ENCODE assay signal across 13 cellular contexts in genomic region chr4:83124079-83124780, GRCh38. TPM values are rescaled to one million over a fixed set of nuclear protein-coding genes. Genes with fewer than 3 reads are reported as not detected.
DNase-seq lines count a peak whose midpoint lies in the region; ATAC-seq and TF ChIP-seq lines count a peak whose summit lies in the region.
"Had no signal": no experiment of that assay in that cellular context is flagged by ENCODE, and none has a peak within 500 bp of the region (broad histone marks: within the 10 kb centered on the region; RNA-seq: fewer than 3 reads in every experiment).

No MANE protein-coding gene starts in this region.

- no peaks in the 10 kb centered on the region for H3K27me3 ChIP-seq in psoas muscle (ENCODE audit: insufficient read depth in 3 of 3, low read length in 2 of 3)
- H3K27me3 ChIP-seq: thyroid gland had no signal

- H3K4me3 ChIP-seq in psoas muscle, result no peak overlapping the region
- H3K4me3 ChIP-seq: thyroid gland had no signal

- intact Hi-C loops in left ventricle myocardium superior (cut with micrococcal nuclease) (no loop called here), psoas muscle (cut with DNase I) (no loop called here)

- DNase-seq in EH (ENCODE audit: low read depth) (peak; percentile 25), NAMALWA (ENCODE audit: low spot score) (peak; percentile 70), left ventricle myocardium superior (no peak), NCI-H2029 (lab: John Stamatoyannopoulos, UW) (no peak), psoas muscle (no peak)
- DNase-seq in activated naive CD4-positive, alpha-beta T cell (lab: John Stamatoyannopoulos, UW), result no peak
- DNase-seq in stimulated activated CD4-positive, alpha-beta T cell treated with anti-CD3 and anti-CD28 coated beads, Interleukin-4, amount 100 ng/mL, for 1 hour, result no peak
- DNase-seq: naive thymus-derived CD8-positive, alpha-beta T cell; NCI-H1436 treated with DMSO at 0.1 percent for 48 hours; thyroid gland had no signal

- 70 to 78% (median 73%) methylated on average over 10 of the region's 10 CpGs for WGBS in psoas muscle, 3 donors

- TF ChIP-seq CTCF in psoas muscle (IDR thresholded peaks at IDR 0.05), result no peak

- no peaks in the 10 kb centered on the region for H3K36me3 ChIP-seq in psoas muscle (ENCODE audit: insufficient read depth in 1 of 2, low read depth in 1 of 2)
- H3K36me3 ChIP-seq: thyroid gland had no signal

- ATAC-seq in GM21576 (IDR thresholded peaks at IDR 0.05; ENCODE audit: unreplicated experiment), result peak; percentile 59
- ATAC-seq in left ventricle myocardium superior, result peak; percentile 78
- no peak for ATAC-seq in psoas muscle
- ATAC-seq: naive thymus-derived CD8-positive, alpha-beta T cell had no signal

- no peak overlapping the region for H3K27ac ChIP-seq in psoas muscle
- H3K27ac ChIP-seq: C4-2B, thyroid gland had no signal

- H3K4me1 ChIP-seq in psoas muscle, result no peaks in the 10 kb centered on the region
- H3K4me1 ChIP-seq: thyroid gland had no signal

- H3K9me3 ChIP-seq in psoas muscle, result no peaks in the 10 kb centered on the region
- H3K9me3 ChIP-seq: thyroid gland had no signal

RNA-seq across cellular contexts. Expression of gene PLAC8, which starts 9.7 kb away (rescaled TPM):
- total RNA-seq in left ventricle myocardium superior, result 1.1 TPM
- 1 to 10 TPM in 2 of 4 donors, under 1 TPM in 2; 0.88 to 1.6 (median 0.98) TPM for total RNA-seq in psoas muscle
- under 1 TPM; 0.13 to 0.86 (median 0.33) TPM for polyA plus RNA-seq in psoas muscle
- total RNA-seq: SK-MEL-5 had no signal

Comparison
In these comparisons a context has a peak if more than half of its experiments do, and no peak if none do; other contexts are left out.
1. DNase-seq: peak in EH (single experiment) and NAMALWA (single experiment); none in left ventricle myocardium superior (single experiment), NCI-H2029 (single experiment), psoas muscle (0 of 2), activated naive CD4-positive, alpha-beta T cell (0 of 4) and stimulated activated CD4-positive, alpha-beta T cell treated with anti-CD3 and anti-CD28 coated beads, Interleukin-4, amount 100 ng/mL, for 1 hour (single experiment).
2. ATAC-seq: peak in GM21576 (single experiment) and left ventricle myocardium superior (single experiment); none in psoas muscle (0 of 4).